In the genomic region with DNA sequence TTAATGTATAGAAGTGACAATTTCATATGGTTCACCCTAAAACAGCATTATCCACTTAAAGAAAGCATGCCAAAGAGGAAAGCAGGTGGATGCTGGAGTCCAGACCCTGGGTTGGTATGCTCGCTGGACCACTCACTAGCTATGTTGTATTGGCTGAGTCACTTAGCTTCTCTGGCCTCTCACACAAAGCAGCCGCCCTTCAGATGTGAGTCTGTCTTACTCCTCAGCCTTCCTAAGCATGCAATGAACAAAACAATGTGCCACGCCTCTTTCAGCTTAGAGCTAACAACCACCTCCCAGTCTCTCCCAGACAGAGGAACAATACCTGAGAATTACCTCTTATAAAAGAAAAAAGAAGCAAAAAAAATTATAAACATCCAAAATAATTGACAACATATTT, we compare ENCODE assay signal across 1 cellular context.
TF ChIP-seq lines count a peak whose summit lies in the region.

No MANE protein-coding gene starts in this region.

TF ChIP-seq in HCT116, 20 proteins besides CTCF, POLR2A, EP300 and RAD21 (continued from another document):
- TF ChIP-seq, protein P1, sequence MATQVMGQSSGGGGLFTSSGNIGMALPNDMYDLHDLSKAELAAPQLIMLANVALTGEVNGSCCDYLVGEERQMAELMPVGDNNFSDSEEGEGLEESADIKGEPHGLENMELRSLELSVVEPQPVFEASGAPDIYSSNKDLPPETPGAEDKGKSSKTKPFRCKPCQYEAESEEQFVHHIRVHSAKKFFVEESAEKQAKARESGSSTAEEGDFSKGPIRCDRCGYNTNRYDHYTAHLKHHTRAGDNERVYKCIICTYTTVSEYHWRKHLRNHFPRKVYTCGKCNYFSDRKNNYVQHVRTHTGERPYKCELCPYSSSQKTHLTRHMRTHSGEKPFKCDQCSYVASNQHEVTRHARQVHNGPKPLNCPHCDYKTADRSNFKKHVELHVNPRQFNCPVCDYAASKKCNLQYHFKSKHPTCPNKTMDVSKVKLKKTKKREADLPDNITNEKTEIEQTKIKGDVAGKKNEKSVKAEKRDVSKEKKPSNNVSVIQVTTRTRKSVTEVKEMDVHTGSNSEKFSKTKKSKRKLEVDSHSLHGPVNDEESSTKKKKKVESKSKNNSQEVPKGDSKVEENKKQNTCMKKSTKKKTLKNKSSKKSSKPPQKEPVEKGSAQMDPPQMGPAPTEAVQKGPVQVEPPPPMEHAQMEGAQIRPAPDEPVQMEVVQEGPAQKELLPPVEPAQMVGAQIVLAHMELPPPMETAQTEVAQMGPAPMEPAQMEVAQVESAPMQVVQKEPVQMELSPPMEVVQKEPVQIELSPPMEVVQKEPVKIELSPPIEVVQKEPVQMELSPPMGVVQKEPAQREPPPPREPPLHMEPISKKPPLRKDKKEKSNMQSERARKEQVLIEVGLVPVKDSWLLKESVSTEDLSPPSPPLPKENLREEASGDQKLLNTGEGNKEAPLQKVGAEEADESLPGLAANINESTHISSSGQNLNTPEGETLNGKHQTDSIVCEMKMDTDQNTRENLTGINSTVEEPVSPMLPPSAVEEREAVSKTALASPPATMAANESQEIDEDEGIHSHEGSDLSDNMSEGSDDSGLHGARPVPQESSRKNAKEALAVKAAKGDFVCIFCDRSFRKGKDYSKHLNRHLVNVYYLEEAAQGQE (IDR thresholded peaks at IDR 0.05; ENCODE audit: low read depth): no peak
- TF ChIP-seq JUND (IDR thresholded peaks at IDR 0.05) (no peak), ZNF274 (IDR thresholded peaks at IDR 0.05; ENCODE audit: low read depth, low read length) (no peak), CBX3 (IDR thresholded peaks at IDR 0.05; ENCODE audit: low read depth) (no peak)
- TF ChIP-seq, protein P2, sequence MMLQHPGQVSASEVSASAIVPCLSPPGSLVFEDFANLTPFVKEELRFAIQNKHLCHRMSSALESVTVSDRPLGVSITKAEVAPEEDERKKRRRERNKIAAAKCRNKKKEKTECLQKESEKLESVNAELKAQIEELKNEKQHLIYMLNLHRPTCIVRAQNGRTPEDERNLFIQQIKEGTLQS (IDR thresholded peaks at IDR 0.05): no peak
- TF ChIP-seq, protein P3, sequence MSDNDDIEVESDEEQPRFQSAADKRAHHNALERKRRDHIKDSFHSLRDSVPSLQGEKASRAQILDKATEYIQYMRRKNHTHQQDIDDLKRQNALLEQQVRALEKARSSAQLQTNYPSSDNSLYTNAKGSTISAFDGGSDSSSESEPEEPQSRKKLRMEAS (IDR thresholded peaks at IDR 0.05): no peak
- TF ChIP-seq, protein P4, sequence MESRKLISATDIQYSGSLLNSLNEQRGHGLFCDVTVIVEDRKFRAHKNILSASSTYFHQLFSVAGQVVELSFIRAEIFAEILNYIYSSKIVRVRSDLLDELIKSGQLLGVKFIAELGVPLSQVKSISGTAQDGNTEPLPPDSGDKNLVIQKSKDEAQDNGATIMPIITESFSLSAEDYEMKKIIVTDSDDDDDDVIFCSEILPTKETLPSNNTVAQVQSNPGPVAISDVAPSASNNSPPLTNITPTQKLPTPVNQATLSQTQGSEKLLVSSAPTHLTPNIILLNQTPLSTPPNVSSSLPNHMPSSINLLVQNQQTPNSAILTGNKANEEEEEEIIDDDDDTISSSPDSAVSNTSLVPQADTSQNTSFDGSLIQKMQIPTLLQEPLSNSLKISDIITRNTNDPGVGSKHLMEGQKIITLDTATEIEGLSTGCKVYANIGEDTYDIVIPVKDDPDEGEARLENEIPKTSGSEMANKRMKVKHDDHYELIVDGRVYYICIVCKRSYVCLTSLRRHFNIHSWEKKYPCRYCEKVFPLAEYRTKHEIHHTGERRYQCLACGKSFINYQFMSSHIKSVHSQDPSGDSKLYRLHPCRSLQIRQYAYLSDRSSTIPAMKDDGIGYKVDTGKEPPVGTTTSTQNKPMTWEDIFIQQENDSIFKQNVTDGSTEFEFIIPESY (IDR thresholded peaks at IDR 0.05; ENCODE audit: extremely low read depth, insufficient replicate concordance, low read length): no peak
